In genomic region chr4:151173751-151174325, GRCh38 we compare ENCODE assay signal across 15 cellular contexts.
DNase-seq lines count a peak whose midpoint lies in the region; ATAC-seq and TF ChIP-seq lines count a peak whose summit lies in the region.
"Had no signal": no experiment of that assay in that cellular context is flagged by ENCODE, and none has a peak within 500 bp of the region (broad histone marks: within the 10 kb centered on the region; RNA-seq: fewer than 3 reads in every experiment).

No MANE protein-coding gene starts in this region.

- H3K9me3 ChIP-seq in cardiac muscle cell (ENCODE audit: low read depth) (no peaks in the 10 kb centered on the region), muscle layer of colon (ENCODE audit: low read length) (no peaks in the 10 kb centered on the region)
- H3K9me3 ChIP-seq: BLaER1 treated with 17β-estradiol and CSF1 and Interleukin-3, amounts not matched to agents 10 nM and 100 nM; Peyer's patch had no signal

- no peak for ATAC-seq in activated T-cell treated with anti-CD3 and anti-CD28 coated beads, Interleukin-2, amount 50 U/mL, for 4 hours
- ATAC-seq: esophagus mucosa, T-cell, WTC11 had no signal

- H3K4me3 Mint-ChIP-seq in activated T-cell treated with anti-CD3 and anti-CD28 coated beads, Interleukin-2, amount 50 U/mL, for 4 hours = no peak overlapping the region
- H3K4me3 Mint-ChIP-seq: dendritic cell treated with granulocyte-macrophage colony-stimulating factor and Interleukin-4, amounts not matched to agents 40 ng/mL and 50 ng/mL, for 4 days; T-cell; WTC11 had no signal

- peaks cover 15% of the 10 kb centered on the region for H3K4me1 ChIP-seq in cardiac muscle cell (ENCODE audit: low read depth)
- peaks cover 54% of the 10 kb centered on the region for H3K4me1 ChIP-seq in muscle layer of colon (ENCODE audit: insufficient read depth, low read length)
- H3K4me1 ChIP-seq: BLaER1 treated with 17β-estradiol and CSF1 and Interleukin-3, amounts not matched to agents 10 nM and 100 nM had no signal

- H3K9ac ChIP-seq in muscle layer of colon (ENCODE audit: low read length) = no peak overlapping the region
- H3K9ac ChIP-seq: BLaER1 treated with 17β-estradiol and CSF1 and Interleukin-3, amounts not matched to agents 10 nM and 100 nM had no signal

- no peak overlapping the region for H3K4me3 ChIP-seq in cardiac muscle cell
- H3K4me3 ChIP-seq in muscle layer of colon (ENCODE audit: low read depth in 1 of 2, low read length in 2 of 2) = no peak overlapping the region
- H3K4me3 ChIP-seq: BLaER1 treated with 17β-estradiol and CSF1 and Interleukin-3, amounts not matched to agents 10 nM and 100 nM; Peyer's patch had no signal

- no peaks in the 10 kb centered on the region for H3K27me3 ChIP-seq in cardiac muscle cell
- no peaks in the 10 kb centered on the region for H3K27me3 ChIP-seq in muscle layer of colon (ENCODE audit: control insufficient read depth in 1 of 2, insufficient read depth in 2 of 2, low read length in 2 of 2)
- H3K27me3 ChIP-seq: BLaER1 treated with 17β-estradiol and CSF1 and Interleukin-3, amounts not matched to agents 10 nM and 100 nM; Peyer's patch had no signal

- no peaks in the 10 kb centered on the region for H3K4me1 Mint-ChIP-seq in activated T-cell treated with anti-CD3 and anti-CD28 coated beads, Interleukin-2, amount 50 U/mL, for 4 hours (ENCODE audit: low read depth)
- H3K4me1 Mint-ChIP-seq: T-cell had no signal

- no peaks in the 10 kb centered on the region for H3K36me3 Mint-ChIP-seq in activated T-cell treated with anti-CD3 and anti-CD28 coated beads, Interleukin-2, amount 50 U/mL, for 4 hours (ENCODE audit: insufficient read depth)
- H3K36me3 Mint-ChIP-seq: T-cell had no signal

- H3K27ac ChIP-seq in cingulate gyrus (ENCODE audit: low read depth, low read length) (peak overlapping the region; percentile 13), cardiac muscle cell (peak overlapping the region; percentile 13), muscle layer of colon (ENCODE audit: low read depth, low read length) (peak overlapping the region; percentile 28)
- H3K27ac ChIP-seq: BLaER1 treated with 17β-estradiol and CSF1 and Interleukin-3, amounts not matched to agents 10 nM and 100 nM had no signal

- peak in 1 of 2 donors; percentile 95 for DNase-seq in cardiac muscle cell (ENCODE audit: low read depth in 1 of 2, low spot score in 1 of 2)
- DNase-seq in ureter (ENCODE audit: low spot score) = peak; percentile 52
- DNase-seq in stimulated activated CD4-positive, alpha-beta T cell treated with anti-CD3 and anti-CD28 coated beads, Interleukin-12 subunit alpha, Interleukin-12 subunit beta, amount 100 ng/mL, for 4 hours = no peak
- no peak for DNase-seq in activated T-cell treated with anti-CD3 and anti-CD28 coated beads, Interleukin-2, amount 50 U/mL, for 4 hours
- DNase-seq in inferior parietal cortex (ENCODE audit: extremely low spot score) = no peak
- DNase-seq: NCI-H1048, NCI-H774, T-cell had no signal

- no peaks in the 10 kb centered on the region for H3K9me3 Mint-ChIP-seq in activated T-cell treated with anti-CD3 and anti-CD28 coated beads, Interleukin-2, amount 50 U/mL, for 4 hours
- H3K9me3 Mint-ChIP-seq: dendritic cell treated with granulocyte-macrophage colony-stimulating factor and Interleukin-4, amounts not matched to agents 40 ng/mL and 50 ng/mL, for 4 days; T-cell; WTC11 had no signal

- H3K36me3 ChIP-seq in cardiac muscle cell (no peaks in the 10 kb centered on the region), muscle layer of colon (ENCODE audit: insufficient read depth, low read length) (peaks cover 14% of the 10 kb centered on the region)
- H3K36me3 ChIP-seq: BLaER1 treated with 17β-estradiol and CSF1 and Interleukin-3, amounts not matched to agents 10 nM and 100 nM had no signal

- no peak for TF ChIP-seq CTCF in cardiac muscle cell (IDR thresholded peaks at IDR 0.05; ENCODE audit: low read depth, low read length)

- peaks cover 10% of the 10 kb centered on the region for H3K27me3 Mint-ChIP-seq in activated T-cell treated with anti-CD3 and anti-CD28 coated beads, Interleukin-2, amount 50 U/mL, for 4 hours (ENCODE audit: low read depth)
- H3K27me3 Mint-ChIP-seq: dendritic cell treated with granulocyte-macrophage colony-stimulating factor and Interleukin-4, amounts not matched to agents 40 ng/mL and 50 ng/mL, for 4 days had no signal
